Comparison of ENCODE assay signal across 10 cellular contexts in genomic region chr11:125995313-125995712, GRCh38. TPM values are rescaled to one million over a fixed set of nuclear protein-coding genes. Genes with fewer than 3 reads are reported as not detected.
A peak's percentile ranks its signal among the peaks of the same experiment; 100 is the strongest.
DNase-seq lines count a peak whose midpoint lies in the region; ATAC-seq and TF ChIP-seq lines count a peak whose summit lies in the region.
"Had no signal": no experiment of that assay in that cellular context is flagged by ENCODE, and none has a peak within 500 bp of the region (broad histone marks: within the 10 kb centered on the region; RNA-seq: fewer than 3 reads in every experiment).

No MANE protein-coding gene starts in this region.

- peaks cover 2 to 5% of the 10 kb centered on the region in 2 donors for H3K27me3 Mint-ChIP-seq in stimulated activated naive B cell treated with anti-CD40 and anti-IgM and Interleukin-4, amounts not matched to agents 10 μg/mL and 1 μg/mL and 100 μg/mL, for 72 hours

- H3K4me1 Mint-ChIP-seq in stimulated activated naive B cell treated with anti-CD40 and anti-IgM and Interleukin-4, amounts not matched to agents 10 μg/mL and 1 μg/mL and 100 μg/mL, for 72 hours: no peaks in the 10 kb centered on the region

- DNase-seq in activated CD8-positive, alpha-beta memory T cell treated with anti-CD3 and anti-CD28 coated beads, Interleukin-2, amount 50 U/mL, for 48 hours: peak; percentile 74
- no peak for DNase-seq in activated CD8-positive, alpha-beta memory T cell treated with anti-CD3 and anti-CD28 coated beads, Interleukin-2, amount 50 U/mL, for 4 hours
- peak; percentile 45 for DNase-seq in cerebellum (ENCODE audit: low spot score)
- no peak for DNase-seq in stimulated activated naive B cell treated with anti-CD40 and anti-IgM and Interleukin-4, amounts not matched to agents 10 μg/mL and 1 μg/mL and 100 μg/mL, for 72 hours
- DNase-seq in tibial artery: no peak
- no peak for DNase-seq in left ventricle myocardium superior
- DNase-seq in erythroblast (lab: John Stamatoyannopoulos, UW): no peak
- DNase-seq: NCI-H2029 treated with DMSO at 0.1 percent for 48 hours had no signal

- no peak overlapping the region for H3K27ac Mint-ChIP-seq in stimulated activated naive B cell treated with anti-CD40 and anti-IgM and Interleukin-4, amounts not matched to agents 10 μg/mL and 1 μg/mL and 100 μg/mL, for 72 hours

- no peaks in the 10 kb centered on the region for H3K4me1 ChIP-seq in tibial artery

- H3K27ac ChIP-seq in tibial artery: no peak overlapping the region
- H3K27ac ChIP-seq: thoracic aorta had no signal

- intact Hi-C loops in tibial artery (cut with DNase I; ENCODE audit: low total_unique reads) (no loop called here), left ventricle myocardium superior (cut with micrococcal nuclease) (no loop called here)

- H3K36me3 Mint-ChIP-seq in stimulated activated naive B cell treated with anti-CD40 and anti-IgM and Interleukin-4, amounts not matched to agents 10 μg/mL and 1 μg/mL and 100 μg/mL, for 72 hours: no peaks in the 10 kb centered on the region

- H3K9me3 Mint-ChIP-seq in stimulated activated naive B cell treated with anti-CD40 and anti-IgM and Interleukin-4, amounts not matched to agents 10 μg/mL and 1 μg/mL and 100 μg/mL, for 72 hours: no peaks in the 10 kb centered on the region

- H3K4me3 ChIP-seq in tibial artery: no peak overlapping the region
- H3K4me3 ChIP-seq: thoracic aorta had no signal

- peaks cover 0 to 7% (median 7%) of the 10 kb centered on the region in 3 donors for H3K36me3 ChIP-seq in tibial artery
- H3K36me3 ChIP-seq: thoracic aorta had no signal

- H3K9me3 ChIP-seq in tibial artery: no peaks in the 10 kb centered on the region
- H3K9me3 ChIP-seq: thoracic aorta had no signal

- no peaks in the 10 kb centered on the region for H3K27me3 ChIP-seq in tibial artery

- TF ChIP-seq POLR2A in erythroblast (IDR thresholded peaks at IDR 0.05; ENCODE audit: low read length): no peak

- peak; percentile 82 for ATAC-seq in HG02938 (IDR thresholded peaks at IDR 0.05; ENCODE audit: unreplicated experiment)
- ATAC-seq in stimulated activated naive B cell treated with anti-CD40 and anti-IgM and Interleukin-4, amounts not matched to agents 10 μg/mL and 1 μg/mL and 100 μg/mL, for 72 hours (replicated peaks): peak; percentile 50 to 69
- ATAC-seq in left ventricle myocardium superior: no peak

- no peak overlapping the region for H3K4me3 Mint-ChIP-seq in stimulated activated naive B cell treated with anti-CD40 and anti-IgM and Interleukin-4, amounts not matched to agents 10 μg/mL and 1 μg/mL and 100 μg/mL, for 72 hours

- no peak for TF ChIP-seq CTCF in tibial artery (IDR thresholded peaks at IDR 0.05)

RNA-seq across cellular contexts. Expression of gene VSIG10L2, which starts 49.5 kb away (rescaled TPM):
- total RNA-seq in cerebellum: not detected
- total RNA-seq in left ventricle myocardium superior: not detected
- total RNA-seq: thoracic aorta had no signal

Comparison
In these comparisons a context has a peak if more than half of its experiments do, and no peak if none do; other contexts are left out.
1. DNase-seq: peak in activated CD8-positive, alpha-beta memory T cell treated with anti-CD3 and anti-CD28 coated beads, Interleukin-2, amount 50 U/mL, for 48 hours (single experiment) and cerebellum (single experiment); none in activated CD8-positive, alpha-beta memory T cell treated with anti-CD3 and anti-CD28 coated beads, Interleukin-2, amount 50 U/mL, for 4 hours (single experiment), stimulated activated naive B cell treated with anti-CD40 and anti-IgM and Interleukin-4, amounts not matched to agents 10 μg/mL and 1 μg/mL and 100 μg/mL, for 72 hours (single experiment), tibial artery (0 of 2), left ventricle myocardium superior (single experiment) and erythroblast (0 of 2).